ENCODE assay signal across 1 cellular context in genomic region chr14:73997944-73998451, GRCh38.
TF ChIP-seq lines count a peak whose summit lies in the region.

No MANE protein-coding gene starts in this region.

TF ChIP-seq in HepG2, 621 proteins besides CTCF, POLR2A, EP300 and RAD21:
- TF ChIP-seq REPIN1 (CRISPR knock-in tag; IDR thresholded peaks at IDR 0.05; ENCODE audit: borderline replicate concordance, low read depth) (peak; percentile 65; the same call in 1 of the 2 replicates), GZF1 (CRISPR knock-in tag; IDR thresholded peaks at IDR 0.05) (0 out of 2 replicates have a peak, but pooled peaks have one; percentile 36), ZBTB33 (CRISPR knock-in tag; IDR thresholded peaks at IDR 0.05) (0 out of 2 replicates have a peak, but pooled peaks have one; percentile 45), ETV5 (CRISPR knock-in tag; IDR thresholded peaks at IDR 0.05; ENCODE audit: borderline replicate concordance) (peak; percentile 30; the same call in 1 of the 2 replicates), ZZZ3 (CRISPR knock-in tag; IDR thresholded peaks at IDR 0.05; ENCODE audit: borderline replicate concordance) (no peak), PBX3 (CRISPR knock-in tag; IDR thresholded peaks at IDR 0.05; ENCODE audit: borderline replicate concordance) (no peak), HNF4G (IDR thresholded peaks at IDR 0.05; ENCODE audit: borderline replicate concordance, low read depth, low read length) (no peak), HNF4G (CRISPR knock-in tag; IDR thresholded peaks at IDR 0.05; ENCODE audit: borderline replicate concordance, low read depth) (0 out of 2 replicates have a peak, but pooled peaks have one; percentile 29), ZNF292 (CRISPR knock-in tag; IDR thresholded peaks at IDR 0.05; ENCODE audit: borderline replicate concordance, low read depth) (peak; percentile 53; the same call in 1 of the 2 replicates), TARDBP (CRISPR knock-in tag; IDR thresholded peaks at IDR 0.05) (peak; percentile 53; the same call in 1 of the 2 replicates), ZNF280D (CRISPR knock-in tag; IDR thresholded peaks at IDR 0.05) (0 out of 2 replicates have a peak, but pooled peaks have one; percentile 41), SMYD3 (CRISPR knock-in tag; IDR thresholded peaks at IDR 0.05) (peak; percentile 59; the same call in 1 of the 2 replicates), MEF2D (CRISPR knock-in tag; IDR thresholded peaks at IDR 0.05) (peak; percentile 57; the same call in 1 of the 2 replicates), ZNF781 (CRISPR knock-in tag; IDR thresholded peaks at IDR 0.05; ENCODE audit: borderline replicate concordance, not compliant biosample characterization) (peak; percentile 33), TBX2 (CRISPR knock-in tag; IDR thresholded peaks at IDR 0.05; ENCODE audit: borderline replicate concordance) (peak; percentile 38; the same call in 1 of the 2 replicates), MED13 (CRISPR knock-in tag; IDR thresholded peaks at IDR 0.05) (0 out of 2 replicates have a peak, but pooled peaks have one; percentile 26), BORCS8-MEF2B (CRISPR knock-in tag; IDR thresholded peaks at IDR 0.05) (0 out of 2 replicates have a peak, but pooled peaks have one; percentile 38), MAX (IDR thresholded peaks at IDR 0.05) (peak; percentile 53; the same call in 1 of the 2 replicates), IKZF5 (CRISPR knock-in tag; IDR thresholded peaks at IDR 0.05) (peak; percentile 24; the same call in 1 of the 2 replicates), ZBTB42 (CRISPR knock-in tag; IDR thresholded peaks at IDR 0.05) (no peak), TCF12 (IDR thresholded peaks at IDR 0.05) (no peak), TCF12 (CRISPR knock-in tag; IDR thresholded peaks at IDR 0.05) (no peak), SOX13 (IDR thresholded peaks at IDR 0.05) (no peak), SOX13 (CRISPR knock-in tag; conservative IDR thresholded peaks at IDR 0.05 in 1 of 2, IDR thresholded peaks at IDR 0.05 in 1 of 2) (0 out of 4 replicates have a peak, but pooled peaks of 1 of the 2 experiments have one; percentile 7), AHDC1 (CRISPR knock-in tag; IDR thresholded peaks at IDR 0.05; ENCODE audit: borderline replicate concordance) (0 out of 2 replicates have a peak, but pooled peaks have one; percentile 10), MTF1 (CRISPR knock-in tag; IDR thresholded peaks at IDR 0.05) (no peak), SMAD9 (CRISPR knock-in tag; IDR thresholded peaks at IDR 0.05) (no peak), PREB (CRISPR knock-in tag; IDR thresholded peaks at IDR 0.05) (no peak), ARID2 (CRISPR knock-in tag; IDR thresholded peaks at IDR 0.05; ENCODE audit: borderline replicate concordance) (0 out of 2 replicates have a peak, but pooled peaks have one; percentile 30), SALL1 (CRISPR knock-in tag; IDR thresholded peaks at IDR 0.05) (peak; percentile 34; the same call in 1 of the 2 replicates), TEAD3 (CRISPR knock-in tag; optimal IDR thresholded peaks at IDR 0.05; ENCODE audit: borderline replicate concordance) (peak; percentile 10), SIN3A (IDR thresholded peaks at IDR 0.05; ENCODE audit: borderline replicate concordance, low read depth, low read length) (0 out of 2 replicates have a peak, but pooled peaks have one; percentile 22)
TF ChIP-seq in HepG2: peak in this region for 22.
